ENCODE assay signal across 1 cellular context in the genomic region with DNA sequence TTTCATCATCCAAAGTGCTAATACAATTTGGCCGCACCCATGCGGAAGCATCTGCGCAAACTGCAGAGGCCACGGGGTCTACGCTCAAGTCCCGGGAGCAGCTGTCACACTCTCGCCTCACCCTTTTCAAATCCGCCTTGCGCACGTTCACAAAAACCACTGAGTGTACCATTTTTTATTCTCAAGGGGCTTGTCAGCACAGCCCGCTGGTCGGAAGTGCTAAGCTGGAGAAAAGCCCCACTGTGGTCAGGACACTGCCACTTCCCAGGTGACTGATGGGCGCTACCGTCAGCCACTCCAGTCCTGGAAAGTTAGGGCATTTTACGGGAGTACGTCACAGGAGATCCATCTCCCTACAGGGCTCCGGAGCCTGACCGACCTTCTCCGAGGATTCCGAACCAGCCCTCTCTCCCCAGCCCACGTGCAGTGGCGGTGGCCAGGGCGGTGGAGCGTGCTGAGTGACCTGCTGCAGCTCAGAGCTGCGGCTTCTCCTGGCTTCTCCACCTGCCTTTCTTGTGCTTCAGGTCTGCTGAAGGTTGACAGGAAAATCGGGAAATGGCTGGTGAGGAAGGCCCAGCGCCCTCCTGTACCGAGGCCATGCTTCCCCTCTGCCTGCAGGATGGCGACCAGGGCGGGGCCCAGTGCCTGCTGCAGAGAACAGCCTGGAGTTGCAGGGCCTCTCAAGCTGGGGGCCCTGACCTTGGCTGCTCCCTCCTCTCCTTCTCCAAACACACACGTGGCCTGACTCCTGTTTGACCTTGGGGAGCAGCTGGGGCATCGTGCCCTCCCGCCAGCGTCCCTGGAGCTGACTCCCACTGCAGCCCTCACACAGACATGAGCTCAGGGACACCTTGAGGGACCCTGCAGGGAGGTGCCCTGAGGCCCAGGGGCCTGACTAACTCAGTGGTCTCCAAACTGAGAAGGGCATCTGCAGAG.
TF ChIP-seq lines count a peak whose summit lies in the region.

No MANE protein-coding gene starts in this region.

TF ChIP-seq in GM23338, 12 proteins besides CTCF, POLR2A, EP300 and RAD21:
- TF ChIP-seq EZH2 (IDR thresholded peaks at IDR 0.05; ENCODE audit: low read depth, unreplicated experiment), result no peak
